ENCODE assay signal across 19 cellular contexts in genomic region chr17:79919862-79920720, GRCh38.
A peak's percentile ranks its signal among the peaks of the same experiment; 100 is the strongest.
DNase-seq lines count a peak whose midpoint lies in the region; ATAC-seq and TF ChIP-seq lines count a peak whose summit lies in the region.
"Had no signal": no experiment of that assay in that cellular context is flagged by ENCODE, and none has a peak within 500 bp of the region (broad histone marks: within the 10 kb centered on the region; RNA-seq: fewer than 3 reads in every experiment).

No MANE protein-coding gene starts in this region.

- CTCF ChIA-PET in mammary epithelial cell (lab: Charles Lee; ENCODE audit: low non-redundant PET) (interaction anchor here (0.7 kb wide), 1 partner anchor 306 kb away, joined by 4 read pairs; no protein-coding TSS in a partner anchor), MCF 10A (lab: Yijun Ruan, JAX) (interaction anchor here (0.6 to 2.4 kb wide), 4 partner anchors 70 to 173 kb away, joined by 3 to 16 read pairs (median 4); no protein-coding TSS in a partner anchor)

- H3K79me2 ChIP-seq in mammary epithelial cell (ENCODE audit: insufficient read depth, low read length): no peaks in the 10 kb centered on the region

- no peak overlapping the region for H3K27ac Mint-ChIP-seq in MCF 10A (ENCODE audit: low read depth, unreplicated experiment)
- H3K27ac Mint-ChIP-seq in osteocyte (ENCODE audit: unreplicated experiment): no peak overlapping the region
- H3K27ac Mint-ChIP-seq: activated CD8-positive, alpha-beta T cell treated with anti-CD3 and anti-CD28 coated beads for 36 hours; mesothelial cell of epicardium; nephron progenitor cell had no signal

- H3K27me3 Mint-ChIP-seq in MCF 10A (ENCODE audit: insufficient read depth, unreplicated experiment) (no peaks in the 10 kb centered on the region), osteocyte (ENCODE audit: unreplicated experiment) (peaks cover 3% of the 10 kb centered on the region)

- no peak for ATAC-seq in lower lobe of right lung
- ATAC-seq in GM21526 (IDR thresholded peaks at IDR 0.05; ENCODE audit: low FRiP score, unreplicated experiment): no peak
- ATAC-seq in HG03108 (IDR thresholded peaks at IDR 0.05; ENCODE audit: unreplicated experiment): no peak
- ATAC-seq: activated CD8-positive, alpha-beta T cell treated with anti-CD3 and anti-CD28 coated beads for 36 hours had no signal

- H3K36me3 Mint-ChIP-seq in MCF 10A (ENCODE audit: insufficient read depth, unreplicated experiment) (no peaks in the 10 kb centered on the region), osteocyte (ENCODE audit: unreplicated experiment) (no peaks in the 10 kb centered on the region)
- H3K36me3 Mint-ChIP-seq: mesothelial cell of epicardium had no signal

- no peaks in the 10 kb centered on the region for H4K20me1 ChIP-seq in mammary epithelial cell (ENCODE audit: insufficient read depth, low read length)

- no peak for TF ChIP-seq POLR2A in transverse colon (IDR thresholded peaks at IDR 0.05)

- peak overlapping the region; percentile 9 for H3K4me2 ChIP-seq in mammary epithelial cell (ENCODE audit: insufficient read depth, low read depth, low read length)

- H3K4me3 ChIP-seq in mammary epithelial cell (replicated peaks in 1 of 3; ENCODE audit: insufficient read depth in 1 of 3, low read depth in 2 of 3, low read length in 3 of 3) (peak overlapping the region in 1 of 3 experiments; percentile 31), lower lobe of right lung (no peak overlapping the region), transverse colon (peak overlapping the region in 1 of 4 donors; percentile 0)
- H3K4me3 ChIP-seq: heart right ventricle had no signal

- in situ Hi-C loops in mammary epithelial cell (cut with MboI; ENCODE audit: low sequenced_read_pairs in 2 of 2): loop anchor here in 1 of 2 donors (10.0 kb wide), 1 partner anchor 65 kb away; no protein-coding TSS in a partner anchor
- in situ Hi-C loops in transverse colon (cut with MboI; ENCODE audit: low pct_ligation_motif_present in 1 of 4, low pct_unique_long_range_greater_than_20kb in 1 of 4, low sequenced_read_pairs in 3 of 4): no loop called here

- no peaks in the 10 kb centered on the region for H3K9me3 ChIP-seq in mammary epithelial cell (replicated peaks; ENCODE audit: insufficient read depth, low read length)
- H3K9me3 ChIP-seq in lower lobe of right lung: no peaks in the 10 kb centered on the region
- no peaks in the 10 kb centered on the region for H3K9me3 ChIP-seq in transverse colon
- H3K9me3 ChIP-seq: heart right ventricle had no signal

- BruUV-seq in mammary epithelial cell (replicated peaks; lab: Mats Ljungman, UMichigan) (no TSS peak), MCF 10A (replicated peaks; lab: Mats Ljungman, UMichigan) (no TSS peak)

- TF ChIP-seq CTCF in mammary epithelial cell (conservative IDR thresholded peaks at IDR 0.05 in 1 of 2, IDR thresholded peaks at IDR 0.05 in 1 of 2; ENCODE audit: extremely low read depth in 1 of 2, insufficient read depth in 1 of 2, low read depth in 1 of 2, low read length in 2 of 2) (no peak), MCF 10A (IDR thresholded peaks at IDR 0.05; ENCODE audit: unreplicated experiment) (no peak), lower lobe of right lung (IDR thresholded peaks at IDR 0.05) (no peak), transverse colon (IDR thresholded peaks at IDR 0.05) (no peak), osteocyte (IDR thresholded peaks at IDR 0.05) (no peak)

- H3K27me3 ChIP-seq in mammary epithelial cell (ENCODE audit: insufficient read depth, low read length): no peaks in the 10 kb centered on the region
- H3K27me3 ChIP-seq in lower lobe of right lung (ENCODE audit: low read depth): peaks cover 31% of the 10 kb centered on the region
- peaks cover 12% of the 10 kb centered on the region for H3K27me3 ChIP-seq in transverse colon

- no peak overlapping the region for H3K27ac ChIP-seq in mammary epithelial cell (ENCODE audit: insufficient read depth, low read depth, low read length)
- H3K27ac ChIP-seq in angular gyrus (ENCODE audit: low read depth, low read length): peak overlapping the region; percentile 83
- H3K27ac ChIP-seq in lower lobe of right lung: no peak overlapping the region
- H3K27ac ChIP-seq in transverse colon: peak overlapping the region in 3 of 4 donors; percentile 60 to 75 (median 62)

- H3K4me3 Mint-ChIP-seq in MCF 10A (ENCODE audit: unreplicated experiment) (no peak overlapping the region), osteocyte (ENCODE audit: unreplicated experiment) (no peak overlapping the region)
- H3K4me3 Mint-ChIP-seq: activated CD8-positive, alpha-beta T cell treated with anti-CD3 and anti-CD28 coated beads for 36 hours; mesothelial cell of epicardium; nephron progenitor cell had no signal

- no peak for DNase-seq in mammary epithelial cell
- no peak for DNase-seq in MCF 10A (ENCODE audit: unreplicated experiment)
- peak; percentile 34 for DNase-seq in lower lobe of right lung
- DNase-seq in transverse colon: no peak
- no peak for DNase-seq in osteocyte (ENCODE audit: extremely low spot score, unreplicated experiment)
- DNase-seq: activated CD4-positive, CD25-positive, alpha-beta regulatory T cell; activated CD8-positive, alpha-beta T cell treated with anti-CD3 and anti-CD28 coated beads for 36 hours; activated gamma-delta T cell treated with Interleukin-2 at 50 U/mL for 16 hours; activated T-cell treated with anti-CD3 and anti-CD28 coated beads for 4 hours; NCI-H1436; NCI-H526 treated with DMSO at 0.1 percent for 48 hours; nephron progenitor cell; T-helper 9 cell; trophoblast cell had no signal

- dilution Hi-C loops in mammary epithelial cell (cut with HindIII; ENCODE audit: low sequenced_read_pairs): loop anchor here (10.0 kb wide), 1 partner anchor 45 kb away; no protein-coding TSS in a partner anchor

- WGBS in mammary epithelial cell (ENCODE audit: low coverage, missing lambda C conversion rate): 81% methylated on average over 3 of the region's 28 CpGs
- 63% methylated on average over 23 of the region's 28 CpGs; no CpG with 5 or more reads in 1 of the 2 donors for WGBS in transverse colon (ENCODE audit: low coverage in 1 of 2), 2 donors

- H2AFZ ChIP-seq in mammary epithelial cell (ENCODE audit: low read depth, low read length): peak overlapping the region; percentile 75

- POLR2A ChIA-PET in MCF 10A (lab: Yijun Ruan, JAX): interaction anchor here (0.6 to 2.3 kb wide), 12 partner anchors 11 to 123 kb away, joined by 3 to 17 read pairs (median 6); partner anchors contain the start of genes CBX4 and CBX8

- no peak for TF ChIP-seq EP300 in transverse colon (IDR thresholded peaks at IDR 0.05; ENCODE audit: low read depth)

- H3K9ac ChIP-seq in mammary epithelial cell (ENCODE audit: insufficient read depth, low read length): no peak overlapping the region

- H3K36me3 ChIP-seq in mammary epithelial cell (ENCODE audit: insufficient read depth, low read length): no peaks in the 10 kb centered on the region
- H3K36me3 ChIP-seq in lower lobe of right lung: no peaks in the 10 kb centered on the region
- no peaks in the 10 kb centered on the region for H3K36me3 ChIP-seq in transverse colon
- H3K36me3 ChIP-seq: heart right ventricle had no signal

- H3K9me3 Mint-ChIP-seq in MCF 10A (ENCODE audit: unreplicated experiment) (no peaks in the 10 kb centered on the region), osteocyte (ENCODE audit: unreplicated experiment) (no peaks in the 10 kb centered on the region)
- H3K9me3 Mint-ChIP-seq: activated CD8-positive, alpha-beta T cell treated with anti-CD3 and anti-CD28 coated beads for 36 hours; mesothelial cell of epicardium; nephron progenitor cell had no signal

- H3K4me1 Mint-ChIP-seq in MCF 10A (ENCODE audit: insufficient read depth, unreplicated experiment) (peaks cover 25% of the 10 kb centered on the region), osteocyte (ENCODE audit: unreplicated experiment) (peaks cover 13% of the 10 kb centered on the region)

- H3K4me1 ChIP-seq in mammary epithelial cell (ENCODE audit: insufficient read depth, low read length) (peaks cover 23% of the 10 kb centered on the region), lower lobe of right lung (peaks cover 17% of the 10 kb centered on the region), transverse colon (peaks cover 22 to 47% (median 40%) of the 10 kb centered on the region in 4 donors)

- intact Hi-C loops in mammary epithelial cell (cut with micrococcal nuclease) (loop anchor here (2.0 to 5.0 kb wide), 2 partner anchors 81 to 173 kb away; partner anchors contain the start of gene CBX4), MCF 10A (cut with micrococcal nuclease) (loop anchor here (1.0 to 5.0 kb wide), 2 partner anchors 68 to 71 kb away; no protein-coding TSS in a partner anchor), lower lobe of right lung (cut with DNase I) (no loop called here), transverse colon (cut with DNase I; ENCODE audit: low total_unique reads) (no loop called here)

Comparison
In these comparisons a context has a peak if more than half of its experiments do, and no peak if none do; other contexts are left out.
1. H3K27ac ChIP-seq: peak in angular gyrus (single experiment) and transverse colon (3 of 4); none in mammary epithelial cell (single experiment) and lower lobe of right lung (single experiment).
2. intact Hi-C loops: an anchor here in mammary epithelial cell (2.0 to 5.0 kb wide) and MCF 10A (1.0 to 5.0 kb wide); none called in lower lobe of right lung and transverse colon.